8 cellular contexts compared by ENCODE assay signal in the genomic region with DNA sequence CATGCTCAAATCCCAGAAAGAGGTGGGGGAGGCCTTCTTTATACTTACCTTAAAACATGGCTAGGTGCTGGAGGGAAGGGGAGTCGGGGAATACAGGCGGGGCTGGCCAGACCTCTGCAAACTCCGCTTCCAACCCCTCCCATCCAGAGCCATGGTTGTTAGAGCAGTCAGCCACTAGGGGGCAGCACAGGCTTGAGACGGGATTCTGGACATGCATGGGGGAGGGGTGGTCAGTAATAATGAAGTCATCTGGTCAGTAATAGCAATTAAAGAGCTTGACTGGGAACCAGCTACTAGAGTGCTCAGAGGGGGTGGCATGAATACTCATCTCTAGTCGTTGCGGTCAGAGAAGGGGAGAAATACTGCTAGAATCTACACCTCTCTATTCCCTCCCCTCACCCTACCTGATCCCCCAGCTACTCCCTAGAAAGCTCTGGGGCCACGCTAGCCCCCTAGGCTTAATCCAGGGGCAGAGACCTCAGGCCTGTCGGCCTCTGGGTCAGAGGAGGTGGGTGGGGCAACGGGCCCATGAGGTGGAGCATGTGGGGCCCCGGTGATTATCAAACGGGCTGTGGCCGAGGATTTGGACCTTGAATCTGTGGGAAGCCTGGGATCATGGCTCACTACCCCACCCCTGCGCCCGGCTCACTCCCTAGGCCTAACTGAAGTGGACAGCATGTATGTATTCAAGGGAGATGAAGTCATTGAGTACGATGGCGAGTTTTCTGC. TPM values are rescaled to one million over a fixed set of nuclear protein-coding genes. Genes with fewer than 3 reads are reported as not detected.
A peak's percentile ranks its signal among the peaks of the same experiment; 100 is the strongest.
DNase-seq lines count a peak whose midpoint lies in the region; ATAC-seq and TF ChIP-seq lines count a peak whose summit lies in the region.

No MANE protein-coding gene starts in this region.

- H3K27me3 ChIP-seq in A673 (replicated peaks; ENCODE audit: insufficient read depth, low read depth, low read length, poor library complexity) = no peaks in the 10 kb centered on the region

- H3K36me3 Mint-ChIP-seq in natural killer cell treated with Interleukin-12 subunit alpha and Interleukin-12 subunit beta and Interleukin-15 and Interleukin-18, amount 100 ng/mL, for 72 hours = no peaks in the 10 kb centered on the region
- no peaks in the 10 kb centered on the region for H3K36me3 Mint-ChIP-seq in stimulated activated naive B cell treated with anti-CD40 and anti-IgM and Interleukin-4, amounts not matched to agents 10 μg/mL and 1 μg/mL and 100 μg/mL, for 72 hours

- no peaks in the 10 kb centered on the region for H3K9me3 Mint-ChIP-seq in natural killer cell treated with Interleukin-12 subunit alpha and Interleukin-12 subunit beta and Interleukin-15 and Interleukin-18, amount 100 ng/mL, for 72 hours
- no peaks in the 10 kb centered on the region for H3K9me3 Mint-ChIP-seq in stimulated activated naive B cell treated with anti-CD40 and anti-IgM and Interleukin-4, amounts not matched to agents 10 μg/mL and 1 μg/mL and 100 μg/mL, for 72 hours

- no peak overlapping the region for H3K4me3 Mint-ChIP-seq in natural killer cell treated with Interleukin-12 subunit alpha and Interleukin-12 subunit beta and Interleukin-15 and Interleukin-18, amount 100 ng/mL, for 72 hours
- H3K4me3 Mint-ChIP-seq in stimulated activated naive B cell treated with anti-CD40 and anti-IgM and Interleukin-4, amounts not matched to agents 10 μg/mL and 1 μg/mL and 100 μg/mL, for 72 hours = no peak overlapping the region

- CTCF ChIA-PET in A673 (lab: Charles Lee) = interaction anchor here (0.6 to 1.2 kb wide), 6 partner anchors 26 to 707 kb away, joined by 3 to 7 read pairs (median 5); partner anchors contain the start of gene PEX19

- POLR2A ChIA-PET in A673 (lab: Charles Lee; ENCODE audit: low non-redundant PET) = no interaction called here

- ATAC-seq in GM18870 (IDR thresholded peaks at IDR 0.05; ENCODE audit: unreplicated experiment) = peak; percentile 63
- peak; percentile 67 to 82 for ATAC-seq in natural killer cell treated with Interleukin-12 subunit alpha and Interleukin-12 subunit beta and Interleukin-15 and Interleukin-18, amount 100 ng/mL, for 72 hours
- peak; percentile 81 to 84 for ATAC-seq in stimulated activated naive B cell treated with anti-CD40 and anti-IgM and Interleukin-4, amounts not matched to agents 10 μg/mL and 1 μg/mL and 100 μg/mL, for 72 hours (replicated peaks)

- no peaks in the 10 kb centered on the region for H3K9me3 ChIP-seq in A673 (ENCODE audit: low read depth, low read length, poor library complexity, severe bottlenecking)

- H3K4me1 ChIP-seq in A673 (ENCODE audit: insufficient read depth, low read length, poor library complexity, severe bottlenecking) = no peaks in the 10 kb centered on the region

- no peaks in the 10 kb centered on the region for H3K4me1 Mint-ChIP-seq in natural killer cell treated with Interleukin-12 subunit alpha and Interleukin-12 subunit beta and Interleukin-15 and Interleukin-18, amount 100 ng/mL, for 72 hours (ENCODE audit: low read depth in 2 of 2)
- H3K4me1 Mint-ChIP-seq in stimulated activated naive B cell treated with anti-CD40 and anti-IgM and Interleukin-4, amounts not matched to agents 10 μg/mL and 1 μg/mL and 100 μg/mL, for 72 hours = peaks cover 0 to 8% of the 10 kb centered on the region in 2 donors

- no peak overlapping the region for H3K27ac ChIP-seq in A673 (ENCODE audit: low read depth, low read length, poor library complexity, severe bottlenecking)

- H3K4me3 ChIP-seq in A673 (ENCODE audit: low read depth, low read length, poor library complexity, severe bottlenecking) = no peak overlapping the region
- no peak overlapping the region for H3K4me3 ChIP-seq in LNCaP clone FGC (ENCODE audit: low read depth, low read length)
- H3K4me3 ChIP-seq in fibroblast of the aortic adventitia (ENCODE audit: low read depth, low read length) = no peak overlapping the region

- H3K36me3 ChIP-seq in A673 (ENCODE audit: insufficient read depth, low read length, poor library complexity, severe bottlenecking) = no peaks in the 10 kb centered on the region

- DNase-seq in A673 (ENCODE audit: low spot score) = peak; percentile 85
- peak; percentile 64 for DNase-seq in LNCaP clone FGC (ENCODE audit: low read depth)
- peak; percentile 75 for DNase-seq in RPMI7951 (ENCODE audit: low read depth)
- peak; percentile 71 to 76 for DNase-seq in activated T-helper 1 cell treated with anti-CD3 and anti-CD28 coated beads, Interleukin-2, amount 50 U/mL, for 16 hours (ENCODE audit: low read depth in 1 of 2, low spot score in 1 of 2)
- DNase-seq in fibroblast of the aortic adventitia (ENCODE audit: low read depth) = peak; percentile 87
- DNase-seq in natural killer cell treated with Interleukin-12 subunit alpha and Interleukin-12 subunit beta and Interleukin-15 and Interleukin-18, amount 100 ng/mL, for 72 hours (ENCODE audit: low spot score) = peak; percentile 87
- peak; percentile 69 for DNase-seq in stimulated activated naive B cell treated with anti-CD40 and anti-IgM and Interleukin-4, amounts not matched to agents 10 μg/mL and 1 μg/mL and 100 μg/mL, for 72 hours

- no TSS peak for BruUV-seq in A673 (replicated peaks; lab: Mats Ljungman, UMichigan)

- intact Hi-C loops in A673 (cut with micrococcal nuclease; ENCODE audit: unreplicated experiment) = loop anchor here (1.0 to 5.0 kb wide), 4 partner anchors 59 to 183 kb away; no protein-coding TSS in a partner anchor

- H3K27ac Mint-ChIP-seq in natural killer cell treated with Interleukin-12 subunit alpha and Interleukin-12 subunit beta and Interleukin-15 and Interleukin-18, amount 100 ng/mL, for 72 hours = no peak overlapping the region
- no peak overlapping the region for H3K27ac Mint-ChIP-seq in stimulated activated naive B cell treated with anti-CD40 and anti-IgM and Interleukin-4, amounts not matched to agents 10 μg/mL and 1 μg/mL and 100 μg/mL, for 72 hours

- TF ChIP-seq CTCF in A673 (conservative IDR thresholded peaks at IDR 0.05; ENCODE audit: low read depth, low read length) (peak; percentile 96), LNCaP clone FGC (IDR thresholded peaks at IDR 0.05; ENCODE audit: control insufficient read depth, extremely low read depth, insufficient read depth) (peak; percentile 98), fibroblast of the aortic adventitia (IDR thresholded peaks at IDR 0.05; ENCODE audit: insufficient read depth, low read length) (peak; percentile 97)

- H3K27me3 Mint-ChIP-seq in natural killer cell treated with Interleukin-12 subunit alpha and Interleukin-12 subunit beta and Interleukin-15 and Interleukin-18, amount 100 ng/mL, for 72 hours = peaks cover 0 to 5% of the 10 kb centered on the region in 2 donors
- H3K27me3 Mint-ChIP-seq in stimulated activated naive B cell treated with anti-CD40 and anti-IgM and Interleukin-4, amounts not matched to agents 10 μg/mL and 1 μg/mL and 100 μg/mL, for 72 hours = peaks cover 0 to 3% of the 10 kb centered on the region in 2 donors

RNA-seq across cellular contexts. Expression of gene CASQ1, which starts 2.9 kb away (rescaled TPM):
- not detected in 2 replicates for total RNA-seq in A673 (2021)
- not detected in 2 replicates for total RNA-seq in RPMI7951 (2014; rRNA removed; shearing (Covaris generic))
- total RNA-seq in fibroblast of the aortic adventitia (ENCODE audit: low replicate concordance) = 0.18 TPM in 1 of 2 replicates, not detected in the other
- not detected for total RNA-seq in natural killer cell treated with Interleukin-12 subunit alpha and Interleukin-12 subunit beta and Interleukin-15 and Interleukin-18, amount 100 ng/mL, for 72 hours

RNA-seq across cellular contexts. Expression of gene PEA15, which starts 11.9 kb away (rescaled TPM):
- total RNA-seq in A673 (2021) (69.6 and 87.7 TPM in 2 replicates), fibroblast of the aortic adventitia (ENCODE audit: low replicate concordance) (72.1 and 224 TPM in 2 replicates)
- total RNA-seq in RPMI7951 (2014; rRNA removed; shearing (Covaris generic)) = 107 and 111 TPM in 2 replicates
- total RNA-seq in natural killer cell treated with Interleukin-12 subunit alpha and Interleukin-12 subunit beta and Interleukin-15 and Interleukin-18, amount 100 ng/mL, for 72 hours = 10 to 100 TPM; 55.7 to 63.3 TPM

RNA-seq across cellular contexts. Expression of gene ATP1A4, which starts 41.9 kb away (rescaled TPM):
- total RNA-seq in A673 (2021) (not detected in 2 replicates), fibroblast of the aortic adventitia (ENCODE audit: low replicate concordance) (not detected in 2 replicates)
- total RNA-seq in RPMI7951 (2014; rRNA removed; shearing (Covaris generic)) = not detected in 2 replicates
- total RNA-seq in natural killer cell treated with Interleukin-12 subunit alpha and Interleukin-12 subunit beta and Interleukin-15 and Interleukin-18, amount 100 ng/mL, for 72 hours = not detected
